1 cellular context compared by ENCODE assay signal in the genomic region with DNA sequence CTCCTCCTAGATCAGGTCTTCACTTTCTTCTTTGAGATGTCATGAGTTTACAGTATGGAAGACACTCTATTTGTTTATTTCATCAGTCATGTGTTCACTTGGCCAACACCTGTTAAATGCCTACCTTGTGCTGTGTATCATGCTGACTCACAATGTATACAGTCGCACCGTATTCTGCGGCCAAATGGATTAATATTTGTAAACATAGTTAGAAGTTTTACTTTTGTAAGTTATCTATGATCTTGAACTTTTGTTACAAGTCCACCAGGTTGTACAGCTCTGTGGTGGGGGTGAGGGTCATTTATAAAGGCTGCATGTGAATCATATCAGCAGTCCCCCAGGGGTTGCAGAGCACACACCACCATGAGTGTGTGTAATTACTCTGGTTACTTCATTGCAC.
A peak's percentile ranks its signal among the peaks of the same experiment; 100 is the strongest.
TF ChIP-seq lines count a peak whose summit lies in the region.

No MANE protein-coding gene starts in this region.

TF ChIP-seq in HepG2, 621 proteins besides CTCF, POLR2A, EP300 and RAD21 (continued from another document and continues in another):
- TF ChIP-seq, protein P1, sequence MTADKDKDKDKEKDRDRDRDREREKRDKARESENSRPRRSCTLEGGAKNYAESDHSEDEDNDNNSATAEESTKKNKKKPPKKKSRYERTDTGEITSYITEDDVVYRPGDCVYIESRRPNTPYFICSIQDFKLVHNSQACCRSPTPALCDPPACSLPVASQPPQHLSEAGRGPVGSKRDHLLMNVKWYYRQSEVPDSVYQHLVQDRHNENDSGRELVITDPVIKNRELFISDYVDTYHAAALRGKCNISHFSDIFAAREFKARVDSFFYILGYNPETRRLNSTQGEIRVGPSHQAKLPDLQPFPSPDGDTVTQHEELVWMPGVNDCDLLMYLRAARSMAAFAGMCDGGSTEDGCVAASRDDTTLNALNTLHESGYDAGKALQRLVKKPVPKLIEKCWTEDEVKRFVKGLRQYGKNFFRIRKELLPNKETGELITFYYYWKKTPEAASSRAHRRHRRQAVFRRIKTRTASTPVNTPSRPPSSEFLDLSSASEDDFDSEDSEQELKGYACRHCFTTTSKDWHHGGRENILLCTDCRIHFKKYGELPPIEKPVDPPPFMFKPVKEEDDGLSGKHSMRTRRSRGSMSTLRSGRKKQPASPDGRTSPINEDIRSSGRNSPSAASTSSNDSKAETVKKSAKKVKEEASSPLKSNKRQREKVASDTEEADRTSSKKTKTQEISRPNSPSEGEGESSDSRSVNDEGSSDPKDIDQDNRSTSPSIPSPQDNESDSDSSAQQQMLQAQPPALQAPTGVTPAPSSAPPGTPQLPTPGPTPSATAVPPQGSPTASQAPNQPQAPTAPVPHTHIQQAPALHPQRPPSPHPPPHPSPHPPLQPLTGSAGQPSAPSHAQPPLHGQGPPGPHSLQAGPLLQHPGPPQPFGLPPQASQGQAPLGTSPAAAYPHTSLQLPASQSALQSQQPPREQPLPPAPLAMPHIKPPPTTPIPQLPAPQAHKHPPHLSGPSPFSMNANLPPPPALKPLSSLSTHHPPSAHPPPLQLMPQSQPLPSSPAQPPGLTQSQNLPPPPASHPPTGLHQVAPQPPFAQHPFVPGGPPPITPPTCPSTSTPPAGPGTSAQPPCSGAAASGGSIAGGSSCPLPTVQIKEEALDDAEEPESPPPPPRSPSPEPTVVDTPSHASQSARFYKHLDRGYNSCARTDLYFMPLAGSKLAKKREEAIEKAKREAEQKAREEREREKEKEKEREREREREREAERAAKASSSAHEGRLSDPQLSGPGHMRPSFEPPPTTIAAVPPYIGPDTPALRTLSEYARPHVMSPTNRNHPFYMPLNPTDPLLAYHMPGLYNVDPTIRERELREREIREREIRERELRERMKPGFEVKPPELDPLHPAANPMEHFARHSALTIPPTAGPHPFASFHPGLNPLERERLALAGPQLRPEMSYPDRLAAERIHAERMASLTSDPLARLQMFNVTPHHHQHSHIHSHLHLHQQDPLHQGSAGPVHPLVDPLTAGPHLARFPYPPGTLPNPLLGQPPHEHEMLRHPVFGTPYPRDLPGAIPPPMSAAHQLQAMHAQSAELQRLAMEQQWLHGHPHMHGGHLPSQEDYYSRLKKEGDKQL (CRISPR knock-in tag; IDR thresholded peaks at IDR 0.05; ENCODE audit: low read depth), result peak; percentile 93
- no peak; the same call in 2 of the 3 replicates for TF ChIP-seq MXI1 (IDR thresholded peaks at IDR 0.05; ENCODE audit: borderline replicate concordance, low read depth, low read length)
- TF ChIP-seq ZNF644 (CRISPR knock-in tag; IDR thresholded peaks at IDR 0.05; ENCODE audit: low read depth), result 0 out of 2 replicates have a peak, but pooled peaks have one; percentile 45
- TF ChIP-seq SOX5 (CRISPR knock-in tag; IDR thresholded peaks at IDR 0.05; ENCODE audit: borderline replicate concordance), result peak; percentile 90
- no peak for TF ChIP-seq ZNF121 (CRISPR knock-in tag; IDR thresholded peaks at IDR 0.05)
- peak; percentile 83 for TF ChIP-seq ISL2 (CRISPR knock-in tag; IDR thresholded peaks at IDR 0.05)
- TF ChIP-seq, protein P2, sequence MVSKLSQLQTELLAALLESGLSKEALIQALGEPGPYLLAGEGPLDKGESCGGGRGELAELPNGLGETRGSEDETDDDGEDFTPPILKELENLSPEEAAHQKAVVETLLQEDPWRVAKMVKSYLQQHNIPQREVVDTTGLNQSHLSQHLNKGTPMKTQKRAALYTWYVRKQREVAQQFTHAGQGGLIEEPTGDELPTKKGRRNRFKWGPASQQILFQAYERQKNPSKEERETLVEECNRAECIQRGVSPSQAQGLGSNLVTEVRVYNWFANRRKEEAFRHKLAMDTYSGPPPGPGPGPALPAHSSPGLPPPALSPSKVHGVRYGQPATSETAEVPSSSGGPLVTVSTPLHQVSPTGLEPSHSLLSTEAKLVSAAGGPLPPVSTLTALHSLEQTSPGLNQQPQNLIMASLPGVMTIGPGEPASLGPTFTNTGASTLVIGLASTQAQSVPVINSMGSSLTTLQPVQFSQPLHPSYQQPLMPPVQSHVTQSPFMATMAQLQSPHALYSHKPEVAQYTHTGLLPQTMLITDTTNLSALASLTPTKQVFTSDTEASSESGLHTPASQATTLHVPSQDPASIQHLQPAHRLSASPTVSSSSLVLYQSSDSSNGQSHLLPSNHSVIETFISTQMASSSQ (IDR thresholded peaks at IDR 0.05; ENCODE audit: low read depth), result peak; percentile 71; the same call in 1 of the 2 replicates
- TF ChIP-seq, protein P2 (CRISPR knock-in tag; IDR thresholded peaks at IDR 0.05; ENCODE audit: borderline replicate concordance), result no peak; the same call in 1 of the 2 replicates
- TF ChIP-seq, protein P3, sequence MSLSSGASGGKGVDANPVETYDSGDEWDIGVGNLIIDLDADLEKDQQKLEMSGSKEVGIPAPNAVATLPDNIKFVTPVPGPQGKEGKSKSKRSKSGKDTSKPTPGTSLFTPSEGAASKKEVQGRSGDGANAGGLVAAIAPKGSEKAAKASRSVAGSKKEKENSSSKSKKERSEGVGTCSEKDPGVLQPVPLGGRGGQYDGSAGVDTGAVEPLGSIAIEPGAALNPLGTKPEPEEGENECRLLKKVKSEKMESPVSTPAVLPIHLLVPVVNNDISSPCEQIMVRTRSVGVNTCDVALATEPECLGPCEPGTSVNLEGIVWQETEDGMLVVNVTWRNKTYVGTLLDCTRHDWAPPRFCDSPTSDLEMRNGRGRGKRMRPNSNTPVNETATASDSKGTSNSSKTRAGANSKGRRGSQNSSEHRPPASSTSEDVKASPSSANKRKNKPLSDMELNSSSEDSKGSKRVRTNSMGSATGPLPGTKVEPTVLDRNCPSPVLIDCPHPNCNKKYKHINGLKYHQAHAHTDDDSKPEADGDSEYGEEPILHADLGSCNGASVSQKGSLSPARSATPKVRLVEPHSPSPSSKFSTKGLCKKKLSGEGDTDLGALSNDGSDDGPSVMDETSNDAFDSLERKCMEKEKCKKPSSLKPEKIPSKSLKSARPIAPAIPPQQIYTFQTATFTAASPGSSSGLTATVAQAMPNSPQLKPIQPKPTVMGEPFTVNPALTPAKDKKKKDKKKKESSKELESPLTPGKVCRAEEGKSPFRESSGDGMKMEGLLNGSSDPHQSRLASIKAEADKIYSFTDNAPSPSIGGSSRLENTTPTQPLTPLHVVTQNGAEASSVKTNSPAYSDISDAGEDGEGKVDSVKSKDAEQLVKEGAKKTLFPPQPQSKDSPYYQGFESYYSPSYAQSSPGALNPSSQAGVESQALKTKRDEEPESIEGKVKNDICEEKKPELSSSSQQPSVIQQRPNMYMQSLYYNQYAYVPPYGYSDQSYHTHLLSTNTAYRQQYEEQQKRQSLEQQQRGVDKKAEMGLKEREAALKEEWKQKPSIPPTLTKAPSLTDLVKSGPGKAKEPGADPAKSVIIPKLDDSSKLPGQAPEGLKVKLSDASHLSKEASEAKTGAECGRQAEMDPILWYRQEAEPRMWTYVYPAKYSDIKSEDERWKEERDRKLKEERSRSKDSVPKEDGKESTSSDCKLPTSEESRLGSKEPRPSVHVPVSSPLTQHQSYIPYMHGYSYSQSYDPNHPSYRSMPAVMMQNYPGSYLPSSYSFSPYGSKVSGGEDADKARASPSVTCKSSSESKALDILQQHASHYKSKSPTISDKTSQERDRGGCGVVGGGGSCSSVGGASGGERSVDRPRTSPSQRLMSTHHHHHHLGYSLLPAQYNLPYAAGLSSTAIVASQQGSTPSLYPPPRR (CRISPR knock-in tag; IDR thresholded peaks at IDR 0.05; ENCODE audit: borderline replicate concordance), result peak; percentile 85; the same call in 1 of the 2 replicates
- TF ChIP-seq, protein P4, sequence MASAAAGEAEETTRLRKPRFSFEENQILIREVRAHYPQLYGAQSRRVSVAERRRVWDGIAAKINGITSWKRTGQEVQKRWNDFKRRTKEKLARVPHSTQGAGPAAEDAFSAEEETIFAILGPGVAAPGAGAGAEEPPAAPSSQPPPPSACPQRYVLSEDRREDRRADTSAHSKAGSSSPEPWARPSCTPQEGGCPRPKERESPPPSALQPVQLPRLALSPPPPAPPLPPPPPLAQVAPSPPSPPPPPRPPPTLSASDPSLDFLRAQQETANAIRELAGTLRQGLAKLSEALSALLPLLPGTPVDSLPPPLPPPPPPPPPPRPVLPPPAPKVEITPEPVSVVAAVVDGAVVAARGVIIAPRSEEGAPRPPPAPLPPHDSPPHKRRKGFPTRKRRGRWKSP (CRISPR knock-in tag; IDR thresholded peaks at IDR 0.05), result no peak; the same call in 1 of the 2 replicates
- no peak for TF ChIP-seq ZNF232 (CRISPR knock-in tag; IDR thresholded peaks at IDR 0.05; ENCODE audit: borderline replicate concordance)
- TF ChIP-seq NCOR1 (IDR thresholded peaks at IDR 0.05; ENCODE audit: borderline replicate concordance, low read length), result peak; percentile 53; the same call in 1 of the 2 replicates
- TF ChIP-seq, protein P5, sequence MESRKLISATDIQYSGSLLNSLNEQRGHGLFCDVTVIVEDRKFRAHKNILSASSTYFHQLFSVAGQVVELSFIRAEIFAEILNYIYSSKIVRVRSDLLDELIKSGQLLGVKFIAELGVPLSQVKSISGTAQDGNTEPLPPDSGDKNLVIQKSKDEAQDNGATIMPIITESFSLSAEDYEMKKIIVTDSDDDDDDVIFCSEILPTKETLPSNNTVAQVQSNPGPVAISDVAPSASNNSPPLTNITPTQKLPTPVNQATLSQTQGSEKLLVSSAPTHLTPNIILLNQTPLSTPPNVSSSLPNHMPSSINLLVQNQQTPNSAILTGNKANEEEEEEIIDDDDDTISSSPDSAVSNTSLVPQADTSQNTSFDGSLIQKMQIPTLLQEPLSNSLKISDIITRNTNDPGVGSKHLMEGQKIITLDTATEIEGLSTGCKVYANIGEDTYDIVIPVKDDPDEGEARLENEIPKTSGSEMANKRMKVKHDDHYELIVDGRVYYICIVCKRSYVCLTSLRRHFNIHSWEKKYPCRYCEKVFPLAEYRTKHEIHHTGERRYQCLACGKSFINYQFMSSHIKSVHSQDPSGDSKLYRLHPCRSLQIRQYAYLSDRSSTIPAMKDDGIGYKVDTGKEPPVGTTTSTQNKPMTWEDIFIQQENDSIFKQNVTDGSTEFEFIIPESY (CRISPR knock-in tag; IDR thresholded peaks at IDR 0.05), result no peak
- TF ChIP-seq ZMYM3 (CRISPR knock-in tag; IDR thresholded peaks at IDR 0.05), result no peak
- TF ChIP-seq, protein P6, sequence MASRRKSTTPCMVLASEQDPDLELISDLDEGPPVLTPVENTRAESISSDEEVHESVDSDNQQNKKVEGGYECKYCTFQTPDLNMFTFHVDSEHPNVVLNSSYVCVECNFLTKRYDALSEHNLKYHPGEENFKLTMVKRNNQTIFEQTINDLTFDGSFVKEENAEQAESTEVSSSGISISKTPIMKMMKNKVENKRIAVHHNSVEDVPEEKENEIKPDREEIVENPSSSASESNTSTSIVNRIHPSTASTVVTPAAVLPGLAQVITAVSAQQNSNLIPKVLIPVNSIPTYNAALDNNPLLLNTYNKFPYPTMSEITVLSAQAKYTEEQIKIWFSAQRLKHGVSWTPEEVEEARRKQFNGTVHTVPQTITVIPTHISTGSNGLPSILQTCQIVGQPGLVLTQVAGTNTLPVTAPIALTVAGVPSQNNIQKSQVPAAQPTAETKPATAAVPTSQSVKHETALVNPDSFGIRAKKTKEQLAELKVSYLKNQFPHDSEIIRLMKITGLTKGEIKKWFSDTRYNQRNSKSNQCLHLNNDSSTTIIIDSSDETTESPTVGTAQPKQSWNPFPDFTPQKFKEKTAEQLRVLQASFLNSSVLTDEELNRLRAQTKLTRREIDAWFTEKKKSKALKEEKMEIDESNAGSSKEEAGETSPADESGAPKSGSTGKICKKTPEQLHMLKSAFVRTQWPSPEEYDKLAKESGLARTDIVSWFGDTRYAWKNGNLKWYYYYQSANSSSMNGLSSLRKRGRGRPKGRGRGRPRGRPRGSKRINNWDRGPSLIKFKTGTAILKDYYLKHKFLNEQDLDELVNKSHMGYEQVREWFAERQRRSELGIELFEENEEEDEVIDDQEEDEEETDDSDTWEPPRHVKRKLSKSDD (CRISPR knock-in tag; IDR thresholded peaks at IDR 0.05; ENCODE audit: low read depth), result peak; percentile 56; the same call in 1 of the 2 replicates
- TF ChIP-seq, protein P7, sequence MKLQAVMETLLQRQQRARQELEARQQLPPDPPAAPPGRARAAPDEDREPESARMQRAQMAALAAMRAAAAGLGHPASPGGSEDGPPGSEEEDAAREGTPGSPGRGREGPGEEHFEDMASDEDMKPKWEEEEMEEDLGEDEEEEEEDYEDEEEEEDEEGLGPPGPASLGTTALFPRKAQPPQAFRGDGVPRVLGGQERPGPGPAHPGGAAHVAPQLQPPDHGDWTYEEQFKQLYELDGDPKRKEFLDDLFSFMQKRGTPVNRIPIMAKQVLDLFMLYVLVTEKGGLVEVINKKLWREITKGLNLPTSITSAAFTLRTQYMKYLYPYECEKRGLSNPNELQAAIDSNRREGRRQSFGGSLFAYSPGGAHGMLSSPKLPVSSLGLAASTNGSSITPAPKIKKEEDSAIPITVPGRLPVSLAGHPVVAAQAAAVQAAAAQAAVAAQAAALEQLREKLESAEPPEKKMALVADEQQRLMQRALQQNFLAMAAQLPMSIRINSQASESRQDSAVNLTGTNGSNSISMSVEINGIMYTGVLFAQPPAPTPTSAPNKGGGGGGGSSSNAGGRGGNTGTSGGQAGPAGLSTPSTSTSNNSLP (IDR thresholded peaks at IDR 0.05; ENCODE audit: low read depth, low read length), result peak; percentile 82; the same call in 1 of the 2 replicates
- peak; percentile 65 for TF ChIP-seq CEBPG (CRISPR knock-in tag; IDR thresholded peaks at IDR 0.05)
- 0 out of 2 replicates have a peak, but pooled peaks have one; percentile 26 for TF ChIP-seq KLF11 (CRISPR knock-in tag; IDR thresholded peaks at IDR 0.05)
- no peak for TF ChIP-seq GZF1 (CRISPR knock-in tag; IDR thresholded peaks at IDR 0.05)
- TF ChIP-seq KLF16 (CRISPR knock-in tag; IDR thresholded peaks at IDR 0.05), result peak in 1 of 2 experiments; percentile 89; a peak in 2 of 4 replicates
- peak; percentile 41 for TF ChIP-seq HNF4A (CRISPR knock-in tag; IDR thresholded peaks at IDR 0.05)
